Comparison of ENCODE assay signal across 8 cellular contexts in genomic region chr15:38354321-38354929, GRCh38.
DNase-seq lines count a peak whose midpoint lies in the region; ATAC-seq, FAIRE-seq and TF ChIP-seq lines count a peak whose summit lies in the region.

No MANE protein-coding gene starts in this region.

- H3K4me1 Mint-ChIP-seq in CD4-positive, alpha-beta memory T cell: no peaks in the 10 kb centered on the region

- H2BK120ac ChIP-seq in mesenchymal stem cell (ENCODE audit: low read depth, low read length): no peak overlapping the region

- peaks cover 9% of the 10 kb centered on the region for H3K79me1 ChIP-seq in mesenchymal stem cell (replicated peaks; ENCODE audit: low read length, poor library complexity, severe bottlenecking)

- peak; percentile 36 to 48 (median 47) for DNase-seq in CD4-positive, alpha-beta memory T cell
- DNase-seq in H54 (ENCODE audit: insufficient read length, low spot score): peak; percentile 9
- peak; percentile 34 to 66 for DNase-seq in NCI-H446 (lab: John Stamatoyannopoulos, UW)
- peak; percentile 41 for DNase-seq in activated CD4-positive, alpha-beta T cell treated with anti-CD3 and anti-CD28 coated beads, Interleukin-2, amount 50 U/mL, for 4 hours
- peak; percentile 9 for DNase-seq in effector CD8-positive, alpha-beta T cell (lab: John Stamatoyannopoulos, UW)
- peak; percentile 77 for DNase-seq in mesenchymal stem cell
- peak; percentile 66 for DNase-seq in stimulated activated CD8-positive, alpha-beta memory T cell treated with anti-CD3 and anti-CD28 coated beads, Interleukin-4, amount 100 ng/mL, for 48 hours

- no peaks in the 10 kb centered on the region for H3K36me3 Mint-ChIP-seq in CD4-positive, alpha-beta memory T cell

- no peak overlapping the region for H3K4me2 ChIP-seq in mesenchymal stem cell (ENCODE audit: low read length, poor library complexity, severe bottlenecking)

- H3K9me3 ChIP-seq in CD4-positive, alpha-beta memory T cell (ENCODE audit: control insufficient read depth in 1 of 2, low read length in 2 of 2): no peaks in the 10 kb centered on the region
- no peaks in the 10 kb centered on the region for H3K9me3 ChIP-seq in mesenchymal stem cell (ENCODE audit: control insufficient read depth, low read length)

- no peak overlapping the region for H2BK12ac ChIP-seq in mesenchymal stem cell (ENCODE audit: low read length in 2 of 2)

- no peak overlapping the region for H2AFZ ChIP-seq in mesenchymal stem cell (ENCODE audit: low read depth, low read length)

- no peak for TF ChIP-seq POLR2A in H54 (IDR thresholded peaks at IDR 0.05; ENCODE audit: low read depth, low read length)

- H3K27me3 Mint-ChIP-seq in CD4-positive, alpha-beta memory T cell: peaks cover 5 to 8% of the 10 kb centered on the region in 2 donors

- no peaks in the 10 kb centered on the region for H3K27me3 ChIP-seq in CD4-positive, alpha-beta memory T cell (ENCODE audit: insufficient read depth, low read length)
- no peaks in the 10 kb centered on the region for H3K27me3 ChIP-seq in mesenchymal stem cell (ENCODE audit: control insufficient read depth in 1 of 2, insufficient read depth in 1 of 2, low read length in 2 of 2)

- POLR2A ChIA-PET in CD4-positive, alpha-beta memory T cell (lab: Charles Lee; ENCODE audit: partially characterized antibody): no interaction called here

- 65% methylated on average over 3 of the region's 3 CpGs for WGBS in mesenchymal stem cell

- no peak overlapping the region for H3K14ac ChIP-seq in mesenchymal stem cell (ENCODE audit: low read length in 2 of 2)

- no peaks in the 10 kb centered on the region for H3K9me3 Mint-ChIP-seq in CD4-positive, alpha-beta memory T cell

- H3K27ac ChIP-seq in CD4-positive, alpha-beta memory T cell (ENCODE audit: low read depth, low read length): no peak overlapping the region
- no peak overlapping the region for H3K27ac ChIP-seq in mesenchymal stem cell (ENCODE audit: low read length, poor library complexity, severe bottlenecking)

- H2BK15ac ChIP-seq in mesenchymal stem cell (ENCODE audit: low read depth, poor library complexity, severe bottlenecking): no peak overlapping the region

- no peak overlapping the region for H3K18ac ChIP-seq in mesenchymal stem cell (ENCODE audit: low read depth in 1 of 2, low read length in 2 of 2)

- H3K9ac ChIP-seq in mesenchymal stem cell (ENCODE audit: low read length): peak overlapping the region; percentile 29

- H4K91ac ChIP-seq in mesenchymal stem cell (ENCODE audit: low read length): no peak overlapping the region

- H2AK5ac ChIP-seq in mesenchymal stem cell (ENCODE audit: low read length, severe bottlenecking): no peak overlapping the region

- intact Hi-C loops in CD4-positive, alpha-beta memory T cell (cut with micrococcal nuclease): loop anchor here (2.0 to 5.0 kb wide), 2 partner anchors 464 to 1472 kb away; no protein-coding TSS in a partner anchor

- no peak overlapping the region for H3K23ac ChIP-seq in mesenchymal stem cell (ENCODE audit: low read length in 2 of 2)

- H3K4me3 Mint-ChIP-seq in CD4-positive, alpha-beta memory T cell: no peak overlapping the region

- no peaks in the 10 kb centered on the region for H3K4me1 ChIP-seq in CD4-positive, alpha-beta memory T cell (ENCODE audit: insufficient read depth, low read length)
- H3K4me1 ChIP-seq in mesenchymal stem cell (ENCODE audit: control insufficient read depth, insufficient read depth, low read depth, low read length): no peaks in the 10 kb centered on the region

- H3K4me3 ChIP-seq in CD4-positive, alpha-beta memory T cell (ENCODE audit: low read length in 2 of 2): no peak overlapping the region
- H3K4me3 ChIP-seq in mesenchymal stem cell (ENCODE audit: insufficient read depth in 1 of 2, low read depth in 1 of 2, low read length in 2 of 2): no peak overlapping the region

- H3K27ac Mint-ChIP-seq in CD4-positive, alpha-beta memory T cell: no peak overlapping the region

- no peaks in the 10 kb centered on the region for H3K36me3 ChIP-seq in CD4-positive, alpha-beta memory T cell (ENCODE audit: insufficient read depth, low read length)
- H3K36me3 ChIP-seq in mesenchymal stem cell (ENCODE audit: control insufficient read depth in 1 of 2, insufficient read depth in 2 of 2, low read depth in 1 of 2, low read length in 2 of 2): peaks cover 5 to 79% of the 10 kb centered on the region in 2 experiments

- no peak overlapping the region for H4K8ac ChIP-seq in mesenchymal stem cell (ENCODE audit: low read length)

- CTCF ChIA-PET in CD4-positive, alpha-beta memory T cell (lab: Charles Lee; ENCODE audit: partially characterized antibody): no interaction called here

- no peak overlapping the region for H2BK5ac ChIP-seq in mesenchymal stem cell (ENCODE audit: low read depth, low read length, poor library complexity, severe bottlenecking)

- no peak overlapping the region for H3K4ac ChIP-seq in mesenchymal stem cell (ENCODE audit: low read depth in 1 of 2, low read length in 2 of 2)

- FAIRE-seq in H54 (lab: Jason Lieb, UNC): peak; percentile 98

- ATAC-seq in HG03565 (IDR thresholded peaks at IDR 0.05; ENCODE audit: unreplicated experiment): no peak

Comparison
In these comparisons a context has a peak if more than half of its experiments do, and no peak if none do; other contexts are left out.
1. DNase-seq: peak in every context shown above with its lines; median percentile 77 in mesenchymal stem cell; 66 in stimulated activated CD8-positive, alpha-beta memory T cell treated with anti-CD3 and anti-CD28 coated beads, Interleukin-4, amount 100 ng/mL, for 48 hours; 50 in NCI-H446; 47 in CD4-positive, alpha-beta memory T cell; 41 in activated CD4-positive, alpha-beta T cell treated with anti-CD3 and anti-CD28 coated beads, Interleukin-2, amount 50 U/mL, for 4 hours; 9 in H54; 9 in effector CD8-positive, alpha-beta T cell.